Comparison of ENCODE assay signal across 14 cellular contexts in genomic region chr5:76331139-76331538, GRCh38.
DNase-seq lines count a peak whose midpoint lies in the region; ATAC-seq, FAIRE-seq and TF ChIP-seq lines count a peak whose summit lies in the region.
"Had no signal": no experiment of that assay in that cellular context is flagged by ENCODE, and none has a peak within 500 bp of the region (broad histone marks: within the 10 kb centered on the region; RNA-seq: fewer than 3 reads in every experiment).

No MANE protein-coding gene starts in this region.

- no peaks in the 10 kb centered on the region for H3K27me3 ChIP-seq in BLaER1 treated with 17β-estradiol and CSF1 and Interleukin-3, amounts not matched to agents 10 nM and 100 nM
- no peaks in the 10 kb centered on the region for H3K27me3 ChIP-seq in H9 (ENCODE audit: insufficient read depth, low read length)
- H3K27me3 ChIP-seq in left lung = no peaks in the 10 kb centered on the region
- H3K27me3 ChIP-seq: breast epithelium had no signal

- H3K36me3 Mint-ChIP-seq in H9 (ENCODE audit: insufficient read depth in 1 of 3, low read depth in 3 of 3) (peaks cover 2 to 4% (median 4%) of the 10 kb centered on the region in 3 experiments; a peak in 6 of 7 replicates), WTC11 (peaks cover 9% of the 10 kb centered on the region; the same call in 1 of the 2 replicates)
- no peaks in the 10 kb centered on the region for H3K36me3 Mint-ChIP-seq in effector memory CD8-positive, alpha-beta T cell (ENCODE audit: insufficient read depth)

- H3T11ph ChIP-seq in H9 (ENCODE audit: low read length) = no peak overlapping the region

- no peak overlapping the region for H4K91ac ChIP-seq in H9 (ENCODE audit: insufficient read length, low read depth, low read length)

- no peaks in the 10 kb centered on the region for H3K79me1 ChIP-seq in H9 (ENCODE audit: insufficient read depth, low read depth, low read length, poor library complexity, severe bottlenecking)

- no peak overlapping the region for H3K4ac ChIP-seq in H9 (ENCODE audit: low read depth, low read length)

- H3K56ac ChIP-seq in H9 (ENCODE audit: insufficient read length, low read depth, low read length) = no peak overlapping the region

- peaks cover 3 to 5% of the 10 kb centered on the region in 2 experiments for H3K9me3 Mint-ChIP-seq in H9
- H3K9me3 Mint-ChIP-seq in WTC11 = peaks cover 11% of the 10 kb centered on the region; the same call in 1 of the 2 replicates
- no peaks in the 10 kb centered on the region for H3K9me3 Mint-ChIP-seq in effector memory CD8-positive, alpha-beta T cell

- no peak overlapping the region for H3K4me3 ChIP-seq in BLaER1 treated with 17β-estradiol and CSF1 and Interleukin-3, amounts not matched to agents 10 nM and 100 nM
- H3K4me3 ChIP-seq in left lung = no peak overlapping the region
- H3K4me3 ChIP-seq: breast epithelium, lung had no signal

- H3K27ac Mint-ChIP-seq in H9 = no peak overlapping the region
- H3K27ac Mint-ChIP-seq in WTC11 = no peak overlapping the region
- H3K27ac Mint-ChIP-seq in effector memory CD8-positive, alpha-beta T cell = peak overlapping the region; percentile 89 to 93

- no peaks in the 10 kb centered on the region for H4K20me1 ChIP-seq in BLaER1 treated with 17β-estradiol and CSF1 and Interleukin-3, amounts not matched to agents 10 nM and 100 nM
- H4K20me1 ChIP-seq in H9 (ENCODE audit: control insufficient read depth, insufficient read depth, insufficient read length) = no peaks in the 10 kb centered on the region

- H2BK120ac ChIP-seq in H9 (ENCODE audit: low read depth, low read length, poor library complexity, severe bottlenecking) = no peak overlapping the region

- H3K4me3 Mint-ChIP-seq in H9 (no peak overlapping the region), WTC11 (no peak overlapping the region)
- H3K4me3 Mint-ChIP-seq in effector memory CD8-positive, alpha-beta T cell = peak overlapping the region; percentile 69 to 74

- TF ChIP-seq CTCF in H9 (conservative IDR thresholded peaks at IDR 0.05) = peak; percentile 22; the same call in 1 of the 3 replicates
- TF ChIP-seq CTCF in WTC11 (IDR thresholded peaks at IDR 0.05) = no peak
- TF ChIP-seq CTCF in left lung (IDR thresholded peaks at IDR 0.05) = no peak

- no peak overlapping the region for H4K8ac ChIP-seq in H9 (replicated peaks; ENCODE audit: insufficient read length, low read depth, low read length)

- no peak overlapping the region for H2BK5ac ChIP-seq in H9 (ENCODE audit: insufficient read length, low read length)

- peaks cover 37 to 66% (median 43%) of the 10 kb centered on the region in 10 experiments for H3K4me1 ChIP-seq in BLaER1 treated with 17β-estradiol and CSF1 and Interleukin-3, amounts not matched to agents 10 nM and 100 nM
- H3K4me1 ChIP-seq in H9 (ENCODE audit: insufficient read depth, low read length) (peaks cover 6% of the 10 kb centered on the region; the same call in 1 of the 2 replicates), left lung (peaks cover 0 to 4% of the 10 kb centered on the region in 2 donors)
- H3K4me1 ChIP-seq: breast epithelium had no signal

- H3K79me2 ChIP-seq in H9 (ENCODE audit: insufficient read depth, low read length) = no peaks in the 10 kb centered on the region

- peak overlapping the region in 4 of 11 experiments; percentile 3 to 22 (median 12); a peak in 2 of 22 replicates for H3K27ac ChIP-seq in BLaER1 treated with 17β-estradiol and CSF1 and Interleukin-3, amounts not matched to agents 10 nM and 100 nM
- H3K27ac ChIP-seq in H9 (ENCODE audit: insufficient read length, low read depth, low read length) (no peak overlapping the region), left lung (no peak overlapping the region)
- H3K27ac ChIP-seq: breast epithelium, epithelial cell of prostate had no signal

- POLR2A ChIA-PET in WTC11 (lab: Charles Lee) = no interaction called here

- H3K23me2 ChIP-seq in H9 (ENCODE audit: insufficient read length, low read depth, low read length, poor library complexity, severe bottlenecking) = peaks cover 4% of the 10 kb centered on the region

- no peaks in the 10 kb centered on the region for H3K36me3 ChIP-seq in BLaER1 treated with 17β-estradiol and CSF1 and Interleukin-3, amounts not matched to agents 10 nM and 100 nM
- H3K36me3 ChIP-seq in left lung = no peaks in the 10 kb centered on the region
- H3K36me3 ChIP-seq: breast epithelium had no signal

- WGBS in H9 (ENCODE audit: extremely low coverage, insufficient read length, low lambda C conversion rate) = no CpG with 5 or more reads among the region's 4 CpGs

- H2BK15ac ChIP-seq in H9 (ENCODE audit: low read depth, low read length) = no peak overlapping the region

- FAIRE-seq in RCC 7860 (lab: Jason Lieb, UNC) = no peak

- CTCF ChIA-PET in WTC11 (lab: Charles Lee) = interaction anchor here (0.7 to 1.2 kb wide), 6 partner anchors 22 to 444 kb away, joined by 3 to 5 read pairs (median 4); no protein-coding TSS in a partner anchor

- H4K5ac ChIP-seq in H9 (ENCODE audit: insufficient read length, low read depth, low read length) = no peak overlapping the region

- H3K4me1 Mint-ChIP-seq in H9 (peaks cover 46 to 47% of the 10 kb centered on the region in 2 experiments), WTC11 (peaks cover 43% of the 10 kb centered on the region)
- peaks cover 58 to 70% of the 10 kb centered on the region in 2 donors for H3K4me1 Mint-ChIP-seq in effector memory CD8-positive, alpha-beta T cell (ENCODE audit: low read depth in 2 of 2)

- no peak overlapping the region for H2AFZ ChIP-seq in H9 (ENCODE audit: low read length)

- intact Hi-C loops in left lung (cut with DNase I) = no loop called here

- H3K14ac ChIP-seq in H9 (ENCODE audit: insufficient read depth, low read length) = no peak overlapping the region

- no peak overlapping the region for H2BK20ac ChIP-seq in H9 (ENCODE audit: low read depth, low read length, poor library complexity, severe bottlenecking)

- H2BK12ac ChIP-seq in H9 (ENCODE audit: insufficient read length, low read depth, low read length) = no peak overlapping the region

- no peak overlapping the region for H2AK5ac ChIP-seq in H9 (ENCODE audit: insufficient read length, low read length)

- H3K4me2 ChIP-seq in BLaER1 treated with 17β-estradiol and CSF1 and Interleukin-3, amounts not matched to agents 10 nM and 100 nM = peak overlapping the region; percentile 48 to 76 (median 58)
- H3K4me2 ChIP-seq in H9 (ENCODE audit: insufficient read depth, insufficient read length, low read length) = no peak overlapping the region

- no peak for DNase-seq in H9
- no peak for DNase-seq in WTC11 (ENCODE audit: low spot score)
- DNase-seq in effector memory CD8-positive, alpha-beta T cell = peak in 2 of 3 experiments; percentile 3 to 27
- no peak for DNase-seq in left lung
- DNase-seq in RCC 7860 (ENCODE audit: low spot score) = no peak
- DNase-seq: C1 segment of cervical spinal cord; SIG-M5; stimulated activated CD4-positive, alpha-beta T cell treated with anti-CD3 and anti-CD28 coated beads, Interleukin-2, amount 100 ng/mL, for 48 hours had no signal

- peaks cover under 1 to 13% (median 5%) of the 10 kb centered on the region in 11 experiments; a peak in 18 of 22 replicates for H3K9me3 ChIP-seq in BLaER1 treated with 17β-estradiol and CSF1 and Interleukin-3, amounts not matched to agents 10 nM and 100 nM (replicated peaks in 1 of 11)
- no peaks in the 10 kb centered on the region for H3K9me3 ChIP-seq in H9 (ENCODE audit: control insufficient read depth, low read depth, low read length)
- no peaks in the 10 kb centered on the region for H3K9me3 ChIP-seq in left lung
- H3K9me3 ChIP-seq: breast epithelium had no signal

- H3K9ac ChIP-seq in BLaER1 treated with 17β-estradiol and CSF1 and Interleukin-3, amounts not matched to agents 10 nM and 100 nM = peak overlapping the region in 4 of 11 experiments; percentile 2 to 39 (median 18); a peak in 1 of 22 replicates
- H3K9ac ChIP-seq in H9 (ENCODE audit: extremely low read depth, insufficient read length, low read length) = no peak overlapping the region

- H3K18ac ChIP-seq in H9 (ENCODE audit: insufficient read length, low read depth, low read length) = no peak overlapping the region

- H3K27me3 Mint-ChIP-seq in H9 (ENCODE audit: low read depth) (peaks cover 14% of the 10 kb centered on the region), WTC11 (ENCODE audit: low read depth) (peaks cover 17% of the 10 kb centered on the region)
- no peaks in the 10 kb centered on the region for H3K27me3 Mint-ChIP-seq in effector memory CD8-positive, alpha-beta T cell

- H3K23ac ChIP-seq in H9 (ENCODE audit: insufficient read length, low read depth, low read length) = no peak overlapping the region

- ATAC-seq in WTC11 (peak; percentile 19), GM18861 (IDR thresholded peaks at IDR 0.05; ENCODE audit: unreplicated experiment) (no peak), left lung (no peak), GM19452 (IDR thresholded peaks at IDR 0.05; ENCODE audit: unreplicated experiment) (no peak)
- ATAC-seq in effector memory CD8-positive, alpha-beta T cell (replicated peaks) = peak; percentile 68

TF ChIP-seq in WTC11, 78 proteins besides CTCF, POLR2A, EP300 and RAD21 (continues in another document):
- TF ChIP-seq AFF4 (CRISPR knock-in tag; IDR thresholded peaks at IDR 0.05; ENCODE audit: borderline replicate concordance) (no peak), GTF2I (CRISPR knock-in tag; conservative IDR thresholded peaks at IDR 0.05) (no peak)

Comparison
In these comparisons a context has a peak if more than half of its experiments do, and no peak if none do; other contexts are left out.
1. DNase-seq: peak in effector memory CD8-positive, alpha-beta T cell (2 of 3); none in H9 (single experiment), WTC11 (single experiment), left lung (0 of 2) and RCC 7860 (single experiment).
2. H3K27ac Mint-ChIP-seq: peak in effector memory CD8-positive, alpha-beta T cell (2 of 2); none in H9 (0 of 3) and WTC11 (single experiment).
3. H3K4me3 Mint-ChIP-seq: peak in effector memory CD8-positive, alpha-beta T cell (2 of 2); none in H9 (0 of 2) and WTC11 (single experiment).
4. ATAC-seq: peak in WTC11 (single experiment) and effector memory CD8-positive, alpha-beta T cell (single experiment); none in GM18861 (single experiment), left lung (single experiment) and GM19452 (single experiment).